In genomic region chr20:33489495-33490022, GRCh38 we compare ENCODE assay signal across 8 cellular contexts. TPM values are rescaled to one million over a fixed set of nuclear protein-coding genes. Genes with fewer than 3 reads are reported as not detected.
DNase-seq lines count a peak whose midpoint lies in the region; ATAC-seq and TF ChIP-seq lines count a peak whose summit lies in the region.

No MANE protein-coding gene starts in this region.

- H3K4me3 Mint-ChIP-seq in CD4-positive, alpha-beta memory T cell, result peak overlapping the region; percentile 81 to 96 (median 86)
- peak overlapping the region; percentile 82 for H3K4me3 Mint-ChIP-seq in activated CD8-positive, alpha-beta T cell treated with anti-CD3 and anti-CD28 coated beads for 36 hours

- WGBS in ectodermal cell, 2 experiments, result 9% methylated on average over 36 of the region's 36 CpGs

- POLR2A ChIA-PET in CD4-positive, alpha-beta memory T cell (lab: Charles Lee; ENCODE audit: partially characterized antibody), result interaction anchor here (0.5 to 2.9 kb wide), 34 partner anchors 10 to 1380 kb away, joined by 3 to 47 read pairs (median 5); partner anchors contain the start of genes ACTL10, CDK5RAP1, CHMP4B and EIF2S2
- POLR2A ChIA-PET in activated CD8-positive, alpha-beta T cell treated with anti-CD3 and anti-CD28 coated beads for 36 hours (lab: Charles Lee), result interaction anchor here (0.7 to 1.5 kb wide), 5 partner anchors 45 to 613 kb away, joined by 3 to 5 read pairs (median 3); partner anchors contain the start of gene SNTA1

- H3K36me3 Mint-ChIP-seq in CD4-positive, alpha-beta memory T cell, result peaks cover 0 to 10% of the 10 kb centered on the region in 2 donors
- H3K36me3 Mint-ChIP-seq in activated CD8-positive, alpha-beta T cell treated with anti-CD3 and anti-CD28 coated beads for 36 hours (ENCODE audit: low read depth), result no peaks in the 10 kb centered on the region

- TF ChIP-seq CTCF in activated CD8-positive, alpha-beta T cell treated with anti-CD3 and anti-CD28 coated beads for 36 hours (IDR thresholded peaks at IDR 0.05), result no peak
- TF ChIP-seq CTCF in lower lobe of right lung (IDR thresholded peaks at IDR 0.05), result no peak

- H3K27me3 ChIP-seq in CD4-positive, alpha-beta memory T cell (ENCODE audit: insufficient read depth, low read length), result no peaks in the 10 kb centered on the region
- H3K27me3 ChIP-seq in ectodermal cell (ENCODE audit: control insufficient read depth, insufficient read depth, low read length, poor library complexity, severe bottlenecking), result peaks cover 4% of the 10 kb centered on the region
- H3K27me3 ChIP-seq in lower lobe of right lung (ENCODE audit: low read depth), result no peaks in the 10 kb centered on the region

- H3K9me3 Mint-ChIP-seq in CD4-positive, alpha-beta memory T cell, result no peaks in the 10 kb centered on the region
- no peaks in the 10 kb centered on the region for H3K9me3 Mint-ChIP-seq in activated CD8-positive, alpha-beta T cell treated with anti-CD3 and anti-CD28 coated beads for 36 hours

- peaks cover 16% of the 10 kb centered on the region for H3K4me1 ChIP-seq in CD4-positive, alpha-beta memory T cell (ENCODE audit: insufficient read depth, low read length)
- H3K4me1 ChIP-seq in ectodermal cell (ENCODE audit: control insufficient read depth, insufficient read depth, low read length) (peaks cover 4% of the 10 kb centered on the region), lower lobe of right lung (peaks cover 20% of the 10 kb centered on the region)

- H3K27me3 Mint-ChIP-seq in CD4-positive, alpha-beta memory T cell, result no peaks in the 10 kb centered on the region
- H3K27me3 Mint-ChIP-seq in activated CD8-positive, alpha-beta T cell treated with anti-CD3 and anti-CD28 coated beads for 36 hours, result no peaks in the 10 kb centered on the region

- CTCF ChIA-PET in CD4-positive, alpha-beta memory T cell (lab: Charles Lee; ENCODE audit: partially characterized antibody), result interaction anchor here (0.7 to 1.8 kb wide), 9 partner anchors 32 to 243 kb away, joined by 3 to 9 read pairs (median 4); partner anchors contain the start of genes PXMP4 and SNTA1
- CTCF ChIA-PET in activated CD8-positive, alpha-beta T cell treated with anti-CD3 and anti-CD28 coated beads for 36 hours (lab: Charles Lee), result interaction anchor here (0.7 to 3.2 kb wide), 8 partner anchors 11 to 193 kb away, joined by 3 to 13 read pairs (median 4); partner anchors contain the start of genes ACTL10 and SNTA1

- no peaks in the 10 kb centered on the region for H3K9me3 ChIP-seq in CD4-positive, alpha-beta memory T cell (ENCODE audit: control insufficient read depth in 1 of 2, low read length in 2 of 2)
- H3K9me3 ChIP-seq in ectodermal cell (ENCODE audit: control insufficient read depth, low read length) (no peaks in the 10 kb centered on the region), lower lobe of right lung (no peaks in the 10 kb centered on the region)

- H3K4me3 ChIP-seq in CD4-positive, alpha-beta memory T cell (ENCODE audit: low read length in 2 of 2), result peak overlapping the region; percentile 61 to 70
- H3K4me3 ChIP-seq in ectodermal cell (ENCODE audit: insufficient read depth, low read depth, low read length) (peak overlapping the region; percentile 53), lower lobe of right lung (peak overlapping the region; percentile 96)

- peak overlapping the region; percentile 89 for H3K27ac ChIP-seq in CD4-positive, alpha-beta memory T cell (ENCODE audit: low read depth, low read length)
- H3K27ac ChIP-seq in ectodermal cell (ENCODE audit: insufficient read depth, low read depth, low read length, poor library complexity, severe bottlenecking) (peak overlapping the region; percentile 11), lower lobe of right lung (peak overlapping the region; percentile 91)

- H3K4me1 Mint-ChIP-seq in CD4-positive, alpha-beta memory T cell, result peaks cover 8 to 24% (median 18%) of the 10 kb centered on the region in 4 donors
- peaks cover 11% of the 10 kb centered on the region for H3K4me1 Mint-ChIP-seq in activated CD8-positive, alpha-beta T cell treated with anti-CD3 and anti-CD28 coated beads for 36 hours (ENCODE audit: low read depth)

- intact Hi-C loops in CD4-positive, alpha-beta memory T cell (cut with micrococcal nuclease), result loop anchor here (1.0 kb wide), 5 partner anchors 45 to 231 kb away; partner anchors contain the start of genes ACTL10 and PXMP4
- intact Hi-C loops in activated CD8-positive, alpha-beta T cell treated with anti-CD3 and anti-CD28 coated beads for 36 hours (cut with micrococcal nuclease), result no loop called here
- intact Hi-C loops in lower lobe of right lung (cut with DNase I), result no loop called here

- ATAC-seq in GM19455 (IDR thresholded peaks at IDR 0.05; ENCODE audit: unreplicated experiment), result peak; percentile 90
- peak; percentile 99 for ATAC-seq in activated CD8-positive, alpha-beta T cell treated with anti-CD3 and anti-CD28 coated beads for 36 hours
- peak; percentile 98 to 99 for ATAC-seq in lower lobe of right lung

- H3K36me3 ChIP-seq in CD4-positive, alpha-beta memory T cell (ENCODE audit: insufficient read depth, low read length), result no peaks in the 10 kb centered on the region
- H3K36me3 ChIP-seq in ectodermal cell (ENCODE audit: control insufficient read depth, insufficient read depth, low read length) (no peaks in the 10 kb centered on the region), lower lobe of right lung (no peaks in the 10 kb centered on the region)

- peak; percentile 98 to 99 (median 99) for DNase-seq in CD4-positive, alpha-beta memory T cell
- DNase-seq in HK-2 (ENCODE audit: unreplicated experiment) (peak; percentile 100), NCI-H82 treated with DMSO at 0.1 percent for 48 hours (lab: John Stamatoyannopoulos, UW; ENCODE audit: unreplicated experiment) (peak; percentile 93), lower lobe of right lung (peak; percentile 100)
- peak; percentile 99 for DNase-seq in activated CD8-positive, alpha-beta T cell treated with anti-CD3 and anti-CD28 coated beads for 36 hours
- peak; percentile 96 to 99 (median 97) for DNase-seq in stimulated activated CD4-positive, alpha-beta T cell treated with anti-CD3 and anti-CD28 coated beads, TNF-alpha, amount 100 ng/mL, for 1 hour (ENCODE audit: low read depth in 3 of 3, low spot score in 1 of 3)

- peak overlapping the region; percentile 92 to 95 (median 94) for H3K27ac Mint-ChIP-seq in CD4-positive, alpha-beta memory T cell
- H3K27ac Mint-ChIP-seq in activated CD8-positive, alpha-beta T cell treated with anti-CD3 and anti-CD28 coated beads for 36 hours, result peak overlapping the region; percentile 86

RNA-seq across cellular contexts. Expression of gene CBFA2T2, which starts 0.3 kb away (rescaled TPM):
- 10 to 100 TPM; 42.1 to 43.4 TPM for total RNA-seq in CD4-positive, alpha-beta memory T cell
- 10 to 100 TPM; 16.5 to 25.2 TPM for polyA plus RNA-seq in CD4-positive, alpha-beta memory T cell
- 10 to 100 TPM; 10.2 to 10.9 TPM for total RNA-seq in activated CD8-positive, alpha-beta T cell treated with anti-CD3 and anti-CD28 coated beads for 36 hours
- polyA plus RNA-seq in ectodermal cell (2013, experiment 1 of 4), result 16.6 TPM
- 15.5 TPM for polyA plus RNA-seq in ectodermal cell (2013, experiment 2 of 4)
- 18.6 TPM for polyA plus RNA-seq in ectodermal cell (2013, experiment 3 of 4)
- 16.9 TPM for polyA plus RNA-seq in ectodermal cell (2013, experiment 4 of 4)
- total RNA-seq in lower lobe of right lung, result 18.2 TPM

RNA-seq across cellular contexts. Expression of gene SNTA1, which starts 46.0 kb away (rescaled TPM):
- total RNA-seq in CD4-positive, alpha-beta memory T cell, result 1 to 10 TPM; 5.1 to 5.7 TPM
- 1 to 10 TPM; 7.2 to 9.2 TPM for polyA plus RNA-seq in CD4-positive, alpha-beta memory T cell
- 1 to 10 TPM; 5.6 to 5.8 TPM for total RNA-seq in activated CD8-positive, alpha-beta T cell treated with anti-CD3 and anti-CD28 coated beads for 36 hours
- polyA plus RNA-seq in ectodermal cell (2013, experiment 1 of 4), result 6.2 TPM
- polyA plus RNA-seq in ectodermal cell (2013, experiment 2 of 4), result 4.8 TPM
- 4.5 TPM for polyA plus RNA-seq in ectodermal cell (2013, experiment 3 of 4)
- 4.1 TPM for polyA plus RNA-seq in ectodermal cell (2013, experiment 4 of 4)
- total RNA-seq in lower lobe of right lung, result 6.7 TPM

Comparison
In these comparisons a context has a peak if more than half of its experiments do, and no peak if none do; other contexts are left out.
1. Peak in every context shown above with its lines: DNase-seq, ATAC-seq, H3K4me3 ChIP-seq and H3K27ac ChIP-seq.
2. H3K27ac ChIP-seq: peak in every context shown above with its lines; median percentile 91 in lower lobe of right lung; 89 in CD4-positive, alpha-beta memory T cell; 11 in ectodermal cell.